14 cellular contexts compared by ENCODE assay signal in the genomic region with DNA sequence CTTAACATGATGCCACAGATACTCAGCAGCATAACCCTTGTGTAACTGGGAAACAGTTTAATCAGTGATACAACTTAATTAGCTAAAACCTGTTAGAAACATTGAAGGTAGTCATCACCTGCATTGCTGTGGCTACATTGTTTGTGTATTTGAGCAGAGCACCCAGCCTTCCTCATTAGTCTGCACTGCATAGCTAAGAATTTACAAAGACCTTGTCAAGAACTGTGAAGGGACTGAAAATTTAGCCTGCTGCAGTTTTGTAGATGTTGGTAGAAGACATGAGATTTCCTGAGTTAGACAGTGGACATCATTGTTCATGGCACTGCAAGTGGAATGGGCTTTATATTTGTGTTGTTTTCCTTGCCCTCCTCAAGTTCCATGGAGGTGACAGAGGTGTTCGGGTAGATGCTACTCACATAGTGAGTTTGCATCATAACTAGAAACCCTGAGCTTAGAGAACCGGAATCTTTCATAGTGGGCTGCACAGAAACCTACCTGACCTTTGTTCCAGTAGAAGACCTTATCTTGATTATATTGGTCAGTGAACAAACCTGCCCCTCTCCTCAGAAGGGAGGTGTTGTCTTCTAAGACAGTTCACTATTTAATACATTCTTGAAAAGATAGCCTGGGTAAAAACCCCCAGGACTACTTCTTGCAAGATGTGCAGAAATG. TPM values are rescaled to one million over a fixed set of nuclear protein-coding genes. Genes with fewer than 3 reads are reported as not detected.
DNase-seq lines count a peak whose midpoint lies in the region; FAIRE-seq and TF ChIP-seq lines count a peak whose summit lies in the region.
"Had no signal": no experiment of that assay in that cellular context is flagged by ENCODE, and none has a peak within 500 bp of the region (broad histone marks: within the 10 kb centered on the region; RNA-seq: fewer than 3 reads in every experiment).

No MANE protein-coding gene starts in this region.

- TF ChIP-seq POLR2A in H54 (IDR thresholded peaks at IDR 0.05; ENCODE audit: low read depth, low read length), result no peak

- H3K27me3 ChIP-seq in BLaER1, result no peaks in the 10 kb centered on the region
- no peaks in the 10 kb centered on the region for H3K27me3 ChIP-seq in osteoblast (ENCODE audit: insufficient read depth, low read length)
- H3K27me3 ChIP-seq: upper lobe of left lung had no signal

- peaks cover 99% of the 10 kb centered on the region for H3K79me2 ChIP-seq in osteoblast (ENCODE audit: insufficient read depth, low read length)

- H3K36me3 ChIP-seq in BLaER1, result no peaks in the 10 kb centered on the region
- peaks cover 3% of the 10 kb centered on the region for H3K36me3 ChIP-seq in osteoblast (ENCODE audit: insufficient read depth, low read length)
- H3K36me3 ChIP-seq: upper lobe of left lung had no signal

- H3K4me1 ChIP-seq in BLaER1 (peaks cover 69% of the 10 kb centered on the region), osteoblast (ENCODE audit: insufficient read depth, low read length) (peaks cover 43% of the 10 kb centered on the region)

- H3K27ac Mint-ChIP-seq in chondrocyte (ENCODE audit: unreplicated experiment), result peak overlapping the region; percentile 60
- no peak overlapping the region for H3K27ac Mint-ChIP-seq in T-helper 2 cell treated with Interferon-gamma antibody and Interleukin-4, amounts not matched to agents 5 μg/mL and 100 μg/mL, for 36 hours

- H2AFZ ChIP-seq in osteoblast (ENCODE audit: low read length), result no peak overlapping the region

- DNase-seq in H54 (ENCODE audit: insufficient read length, low spot score) (no peak), chondrocyte (ENCODE audit: low spot score) (no peak), osteoblast (ENCODE audit: insufficient read length, low spot score, missing footprints) (peak; percentile 5), RKO (ENCODE audit: low spot score) (no peak), NCI-H446 treated with DMSO at 0.1 percent for 48 hours (lab: John Stamatoyannopoulos, UW) (no peak), kidney glomerular epithelial cell (lab: John Stamatoyannopoulos, UW) (no peak)
- no peak for DNase-seq in T-helper 2 cell treated with Interferon-gamma antibody and Interleukin-4, amounts not matched to agents 5 μg/mL and 100 μg/mL, for 36 hours (ENCODE audit: low spot score)
- DNase-seq: AML-193, DND-41, NCI-H2227 treated with DMSO at 0.1 percent for 48 hours, occipital lobe, SW 1271, upper lobe of left lung had no signal

- no peak overlapping the region for H3K27ac ChIP-seq in BLaER1
- H3K27ac ChIP-seq in osteoblast (ENCODE audit: low read depth, low read length), result peak overlapping the region; percentile 88

- peak; percentile 82 for FAIRE-seq in H54 (lab: Jason Lieb, UNC)

- peaks cover 60% of the 10 kb centered on the region for H3K4me1 Mint-ChIP-seq in chondrocyte (ENCODE audit: low read depth)
- peaks cover 53% of the 10 kb centered on the region for H3K4me1 Mint-ChIP-seq in T-helper 2 cell treated with Interferon-gamma antibody and Interleukin-4, amounts not matched to agents 5 μg/mL and 100 μg/mL, for 36 hours (ENCODE audit: low read depth)

- H3K4me3 ChIP-seq in BLaER1, result no peak overlapping the region
- H3K4me3 ChIP-seq in osteoblast (ENCODE audit: insufficient read depth, low read length), result no peak overlapping the region
- H3K4me3 ChIP-seq: upper lobe of left lung had no signal

- no peak for TF ChIP-seq CTCF in chondrocyte (IDR thresholded peaks at IDR 0.05)
- no peak for TF ChIP-seq CTCF in osteoblast (IDR thresholded peaks at IDR 0.05; ENCODE audit: extremely low read depth, low read depth, low read length)

- no peaks in the 10 kb centered on the region for H3K27me3 Mint-ChIP-seq in chondrocyte (ENCODE audit: low read depth)
- no peaks in the 10 kb centered on the region for H3K27me3 Mint-ChIP-seq in T-helper 2 cell treated with Interferon-gamma antibody and Interleukin-4, amounts not matched to agents 5 μg/mL and 100 μg/mL, for 36 hours (ENCODE audit: low read depth)

- no peaks in the 10 kb centered on the region for H3K9me3 Mint-ChIP-seq in chondrocyte (ENCODE audit: low read depth)
- no peaks in the 10 kb centered on the region for H3K9me3 Mint-ChIP-seq in T-helper 2 cell treated with Interferon-gamma antibody and Interleukin-4, amounts not matched to agents 5 μg/mL and 100 μg/mL, for 36 hours

- H4K20me1 ChIP-seq in BLaER1 (peaks cover 100% of the 10 kb centered on the region), osteoblast (ENCODE audit: insufficient read depth, low read length) (peaks cover 70% of the 10 kb centered on the region)

- H3K4me3 Mint-ChIP-seq in chondrocyte (ENCODE audit: unreplicated experiment), result no peak overlapping the region
- no peak overlapping the region for H3K4me3 Mint-ChIP-seq in T-helper 2 cell treated with Interferon-gamma antibody and Interleukin-4, amounts not matched to agents 5 μg/mL and 100 μg/mL, for 36 hours

- H3K9me3 ChIP-seq in BLaER1 (no peaks in the 10 kb centered on the region), osteoblast (ENCODE audit: low read depth, low read length) (no peaks in the 10 kb centered on the region)
- H3K9me3 ChIP-seq: upper lobe of left lung had no signal

- H3K9ac ChIP-seq in BLaER1, result no peak overlapping the region

- H3K4me2 ChIP-seq in BLaER1 (peak overlapping the region; percentile 61), osteoblast (ENCODE audit: insufficient read depth, low read length) (peak overlapping the region; percentile 1)

- no peaks in the 10 kb centered on the region for H3K36me3 Mint-ChIP-seq in chondrocyte (ENCODE audit: low read depth)
- peaks cover 4% of the 10 kb centered on the region for H3K36me3 Mint-ChIP-seq in T-helper 2 cell treated with Interferon-gamma antibody and Interleukin-4, amounts not matched to agents 5 μg/mL and 100 μg/mL, for 36 hours (ENCODE audit: low read depth)

RNA-seq across cellular contexts. Expression of gene VAPA, which starts 12.5 kb away (rescaled TPM):
- total RNA-seq in chondrocyte, result 125 to 143 TPM (median 141 TPM) in 3 replicates
- 277 and 316 TPM in 2 replicates for total RNA-seq in osteoblast

RNA-seq across cellular contexts. Expression of gene TXNDC2, which starts 40.6 kb away (rescaled TPM):
- total RNA-seq in chondrocyte, result 0.17 to 0.41 TPM (median 0.28 TPM) in 3 replicates
- 0.29 and 0.36 TPM in 2 replicates for total RNA-seq in osteoblast
- total RNA-seq: occipital lobe had no signal
